ENCODE assay signal across 1 cellular context in genomic region chr2:42125887-42126594, GRCh38.
TF ChIP-seq lines count a peak whose summit lies in the region.

No MANE protein-coding gene starts in this region.

TF ChIP-seq in HepG2, 621 proteins besides CTCF, POLR2A, EP300 and RAD21 (continued from another document and continues in another):
- no peak for TF ChIP-seq THRA (CRISPR knock-in tag; IDR thresholded peaks at IDR 0.05; ENCODE audit: borderline replicate concordance)
- 0 out of 2 replicates have a peak, but pooled peaks have one; percentile 61 for TF ChIP-seq ZNF839 (CRISPR knock-in tag; IDR thresholded peaks at IDR 0.05; ENCODE audit: borderline replicate concordance)
- TF ChIP-seq, protein P1, sequence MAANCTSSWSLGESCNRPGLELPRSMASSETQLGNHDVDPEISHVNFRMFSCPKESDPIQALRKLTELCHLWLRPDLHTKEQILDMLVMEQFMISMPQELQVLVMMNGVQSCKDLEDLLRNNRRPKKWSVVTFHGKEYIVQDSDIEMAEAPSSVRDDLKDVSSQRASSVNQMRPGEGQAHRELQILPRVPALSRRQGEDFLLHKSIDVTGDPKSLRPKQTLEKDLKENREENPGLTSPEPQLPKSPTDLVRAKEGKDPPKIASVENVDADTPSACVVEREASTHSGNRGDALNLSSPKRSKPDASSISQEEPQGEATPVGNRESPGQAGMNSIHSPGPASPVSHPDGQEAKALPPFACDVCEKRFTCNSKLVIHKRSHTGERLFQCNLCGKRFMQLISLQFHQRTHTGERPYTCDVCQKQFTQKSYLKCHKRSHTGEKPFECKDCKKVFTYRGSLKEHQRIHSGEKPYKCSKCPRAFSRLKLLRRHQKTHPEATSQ (CRISPR knock-in tag; IDR thresholded peaks at IDR 0.05; ENCODE audit: borderline replicate concordance) = no peak
- TF ChIP-seq BCL3 (CRISPR knock-in tag; IDR thresholded peaks at IDR 0.05) = 0 out of 2 replicates have a peak, but pooled peaks have one; percentile 35
- 0 out of 2 replicates have a peak, but pooled peaks have one; percentile 9 for TF ChIP-seq ETV5 (CRISPR knock-in tag; IDR thresholded peaks at IDR 0.05; ENCODE audit: borderline replicate concordance)
- TF ChIP-seq POLR2AphosphoS2 (IDR thresholded peaks at IDR 0.05; ENCODE audit: low read depth, low read length) = no peak
- TF ChIP-seq HOXA5 (CRISPR knock-in tag; IDR thresholded peaks at IDR 0.05) = no peak; the same call in 1 of the 2 replicates
- TF ChIP-seq SRSF1 (optimal IDR thresholded peaks at IDR 0.05; ENCODE audit: low read depth, low read length) = no peak
- TF ChIP-seq, protein P2, sequence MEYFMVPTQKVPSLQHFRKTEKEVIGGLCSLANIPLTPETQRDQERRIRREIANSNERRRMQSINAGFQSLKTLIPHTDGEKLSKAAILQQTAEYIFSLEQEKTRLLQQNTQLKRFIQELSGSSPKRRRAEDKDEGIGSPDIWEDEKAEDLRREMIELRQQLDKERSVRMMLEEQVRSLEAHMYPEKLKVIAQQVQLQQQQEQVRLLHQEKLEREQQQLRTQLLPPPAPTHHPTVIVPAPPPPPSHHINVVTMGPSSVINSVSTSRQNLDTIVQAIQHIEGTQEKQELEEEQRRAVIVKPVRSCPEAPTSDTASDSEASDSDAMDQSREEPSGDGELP (IDR thresholded peaks at IDR 0.05; ENCODE audit: borderline replicate concordance, low read depth) = 0 out of 2 replicates have a peak, but pooled peaks have one; percentile 8
- TF ChIP-seq ZNF451 (CRISPR knock-in tag; IDR thresholded peaks at IDR 0.05) = no peak
- TF ChIP-seq, protein P3, sequence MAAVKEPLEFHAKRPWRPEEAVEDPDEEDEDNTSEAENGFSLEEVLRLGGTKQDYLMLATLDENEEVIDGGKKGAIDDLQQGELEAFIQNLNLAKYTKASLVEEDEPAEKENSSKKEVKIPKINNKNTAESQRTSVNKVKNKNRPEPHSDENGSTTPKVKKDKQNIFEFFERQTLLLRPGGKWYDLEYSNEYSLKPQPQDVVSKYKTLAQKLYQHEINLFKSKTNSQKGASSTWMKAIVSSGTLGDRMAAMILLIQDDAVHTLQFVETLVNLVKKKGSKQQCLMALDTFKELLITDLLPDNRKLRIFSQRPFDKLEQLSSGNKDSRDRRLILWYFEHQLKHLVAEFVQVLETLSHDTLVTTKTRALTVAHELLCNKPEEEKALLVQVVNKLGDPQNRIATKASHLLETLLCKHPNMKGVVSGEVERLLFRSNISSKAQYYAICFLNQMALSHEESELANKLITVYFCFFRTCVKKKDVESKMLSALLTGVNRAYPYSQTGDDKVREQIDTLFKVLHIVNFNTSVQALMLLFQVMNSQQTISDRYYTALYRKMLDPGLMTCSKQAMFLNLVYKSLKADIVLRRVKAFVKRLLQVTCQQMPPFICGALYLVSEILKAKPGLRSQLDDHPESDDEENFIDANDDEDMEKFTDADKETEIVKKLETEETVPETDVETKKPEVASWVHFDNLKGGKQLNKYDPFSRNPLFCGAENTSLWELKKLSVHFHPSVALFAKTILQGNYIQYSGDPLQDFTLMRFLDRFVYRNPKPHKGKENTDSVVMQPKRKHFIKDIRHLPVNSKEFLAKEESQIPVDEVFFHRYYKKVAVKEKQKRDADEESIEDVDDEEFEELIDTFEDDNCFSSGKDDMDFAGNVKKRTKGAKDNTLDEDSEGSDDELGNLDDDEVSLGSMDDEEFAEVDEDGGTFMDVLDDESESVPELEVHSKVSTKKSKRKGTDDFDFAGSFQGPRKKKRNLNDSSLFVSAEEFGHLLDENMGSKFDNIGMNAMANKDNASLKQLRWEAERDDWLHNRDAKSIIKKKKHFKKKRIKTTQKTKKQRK (IDR thresholded peaks at IDR 0.05; ENCODE audit: low read length) = no peak
- TF ChIP-seq ZBTB1 (CRISPR knock-in tag; IDR thresholded peaks at IDR 0.05; ENCODE audit: borderline replicate concordance) = no peak
- no peak for TF ChIP-seq ZNF746 (CRISPR knock-in tag; IDR thresholded peaks at IDR 0.05)
- TF ChIP-seq SP4 (CRISPR knock-in tag; IDR thresholded peaks at IDR 0.05) = 0 out of 2 replicates have a peak, but pooled peaks have one; percentile 36
- no peak for TF ChIP-seq ZNF101 (CRISPR knock-in tag; IDR thresholded peaks at IDR 0.05; ENCODE audit: borderline replicate concordance, low read depth)
- TF ChIP-seq MYPOP (CRISPR knock-in tag; IDR thresholded peaks at IDR 0.05) = no peak
- TF ChIP-seq ZSCAN29 (CRISPR knock-in tag; conservative IDR thresholded peaks at IDR 0.05) = no peak
- no peak for TF ChIP-seq GATA4 (IDR thresholded peaks at IDR 0.05; ENCODE audit: borderline replicate concordance, low read depth)
- no peak for TF ChIP-seq SAP130 (CRISPR knock-in tag; IDR thresholded peaks at IDR 0.05; ENCODE audit: low read depth)
- no peak for TF ChIP-seq ZNF12 (CRISPR knock-in tag; IDR thresholded peaks at IDR 0.05)
- TF ChIP-seq ZFP90 (CRISPR knock-in tag; IDR thresholded peaks at IDR 0.05; ENCODE audit: borderline replicate concordance) = no peak
- 0 out of 2 replicates have a peak, but pooled peaks have one; percentile 4 for TF ChIP-seq NCOA2 (CRISPR knock-in tag; IDR thresholded peaks at IDR 0.05)
- TF ChIP-seq, protein P4, sequence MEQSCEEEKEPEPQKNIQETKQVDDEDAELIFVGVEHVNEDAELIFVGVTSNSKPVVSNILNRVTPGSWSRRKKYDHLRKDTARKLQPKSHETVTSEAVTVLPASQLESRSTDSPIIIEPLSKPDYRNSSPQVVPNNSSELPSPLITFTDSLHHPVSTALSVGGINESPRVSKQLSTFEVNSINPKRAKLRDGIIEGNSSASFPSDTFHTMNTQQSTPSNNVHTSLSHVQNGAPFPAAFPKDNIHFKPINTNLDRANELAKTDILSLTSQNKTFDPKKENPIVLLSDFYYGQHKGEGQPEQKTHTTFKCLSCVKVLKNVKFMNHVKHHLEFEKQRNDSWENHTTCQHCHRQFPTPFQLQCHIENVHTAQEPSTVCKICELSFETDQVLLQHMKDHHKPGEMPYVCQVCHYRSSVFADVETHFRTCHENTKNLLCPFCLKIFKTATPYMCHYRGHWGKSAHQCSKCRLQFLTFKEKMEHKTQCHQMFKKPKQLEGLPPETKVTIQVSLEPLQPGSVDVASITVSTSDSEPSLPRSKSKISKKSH (CRISPR knock-in tag; IDR thresholded peaks at IDR 0.05; ENCODE audit: borderline replicate concordance) = no peak
- TF ChIP-seq STAT5B (CRISPR knock-in tag; IDR thresholded peaks at IDR 0.05) = 0 out of 2 replicates have a peak, but pooled peaks have one; percentile 7
- TF ChIP-seq ZNF484 (CRISPR knock-in tag; IDR thresholded peaks at IDR 0.05; ENCODE audit: borderline replicate concordance, low read depth) = no peak
- TF ChIP-seq RFX5 (IDR thresholded peaks at IDR 0.05; ENCODE audit: low read depth, low read length) = no peak
- TF ChIP-seq, protein P5, sequence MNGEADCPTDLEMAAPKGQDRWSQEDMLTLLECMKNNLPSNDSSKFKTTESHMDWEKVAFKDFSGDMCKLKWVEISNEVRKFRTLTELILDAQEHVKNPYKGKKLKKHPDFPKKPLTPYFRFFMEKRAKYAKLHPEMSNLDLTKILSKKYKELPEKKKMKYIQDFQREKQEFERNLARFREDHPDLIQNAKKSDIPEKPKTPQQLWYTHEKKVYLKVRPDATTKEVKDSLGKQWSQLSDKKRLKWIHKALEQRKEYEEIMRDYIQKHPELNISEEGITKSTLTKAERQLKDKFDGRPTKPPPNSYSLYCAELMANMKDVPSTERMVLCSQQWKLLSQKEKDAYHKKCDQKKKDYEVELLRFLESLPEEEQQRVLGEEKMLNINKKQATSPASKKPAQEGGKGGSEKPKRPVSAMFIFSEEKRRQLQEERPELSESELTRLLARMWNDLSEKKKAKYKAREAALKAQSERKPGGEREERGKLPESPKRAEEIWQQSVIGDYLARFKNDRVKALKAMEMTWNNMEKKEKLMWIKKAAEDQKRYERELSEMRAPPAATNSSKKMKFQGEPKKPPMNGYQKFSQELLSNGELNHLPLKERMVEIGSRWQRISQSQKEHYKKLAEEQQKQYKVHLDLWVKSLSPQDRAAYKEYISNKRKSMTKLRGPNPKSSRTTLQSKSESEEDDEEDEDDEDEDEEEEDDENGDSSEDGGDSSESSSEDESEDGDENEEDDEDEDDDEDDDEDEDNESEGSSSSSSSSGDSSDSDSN (CRISPR knock-in tag; IDR thresholded peaks at IDR 0.05) = peak; percentile 41; the same call in 1 of the 2 replicates
- no peak for TF ChIP-seq CENPX (CRISPR knock-in tag; IDR thresholded peaks at IDR 0.05)
- TF ChIP-seq PAWR (CRISPR knock-in tag; IDR thresholded peaks at IDR 0.05; ENCODE audit: borderline replicate concordance) = no peak
- no peak for TF ChIP-seq FOXP4 (CRISPR knock-in tag; IDR thresholded peaks at IDR 0.05)
- no peak for TF ChIP-seq CBX1 (IDR thresholded peaks at IDR 0.05; ENCODE audit: low read depth)
- TF ChIP-seq BRCA1 (CRISPR knock-in tag; IDR thresholded peaks at IDR 0.05) = no peak
- TF ChIP-seq U2AF1 (optimal IDR thresholded peaks at IDR 0.05; ENCODE audit: low read depth, low read length) = no peak
- TF ChIP-seq, protein P6, sequence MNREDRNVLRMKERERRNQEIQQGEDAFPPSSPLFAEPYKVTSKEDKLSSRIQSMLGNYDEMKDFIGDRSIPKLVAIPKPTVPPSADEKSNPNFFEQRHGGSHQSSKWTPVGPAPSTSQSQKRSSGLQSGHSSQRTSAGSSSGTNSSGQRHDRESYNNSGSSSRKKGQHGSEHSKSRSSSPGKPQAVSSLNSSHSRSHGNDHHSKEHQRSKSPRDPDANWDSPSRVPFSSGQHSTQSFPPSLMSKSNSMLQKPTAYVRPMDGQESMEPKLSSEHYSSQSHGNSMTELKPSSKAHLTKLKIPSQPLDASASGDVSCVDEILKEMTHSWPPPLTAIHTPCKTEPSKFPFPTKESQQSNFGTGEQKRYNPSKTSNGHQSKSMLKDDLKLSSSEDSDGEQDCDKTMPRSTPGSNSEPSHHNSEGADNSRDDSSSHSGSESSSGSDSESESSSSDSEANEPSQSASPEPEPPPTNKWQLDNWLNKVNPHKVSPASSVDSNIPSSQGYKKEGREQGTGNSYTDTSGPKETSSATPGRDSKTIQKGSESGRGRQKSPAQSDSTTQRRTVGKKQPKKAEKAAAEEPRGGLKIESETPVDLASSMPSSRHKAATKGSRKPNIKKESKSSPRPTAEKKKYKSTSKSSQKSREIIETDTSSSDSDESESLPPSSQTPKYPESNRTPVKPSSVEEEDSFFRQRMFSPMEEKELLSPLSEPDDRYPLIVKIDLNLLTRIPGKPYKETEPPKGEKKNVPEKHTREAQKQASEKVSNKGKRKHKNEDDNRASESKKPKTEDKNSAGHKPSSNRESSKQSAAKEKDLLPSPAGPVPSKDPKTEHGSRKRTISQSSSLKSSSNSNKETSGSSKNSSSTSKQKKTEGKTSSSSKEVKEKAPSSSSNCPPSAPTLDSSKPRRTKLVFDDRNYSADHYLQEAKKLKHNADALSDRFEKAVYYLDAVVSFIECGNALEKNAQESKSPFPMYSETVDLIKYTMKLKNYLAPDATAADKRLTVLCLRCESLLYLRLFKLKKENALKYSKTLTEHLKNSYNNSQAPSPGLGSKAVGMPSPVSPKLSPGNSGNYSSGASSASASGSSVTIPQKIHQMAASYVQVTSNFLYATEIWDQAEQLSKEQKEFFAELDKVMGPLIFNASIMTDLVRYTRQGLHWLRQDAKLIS (CRISPR knock-in tag; IDR thresholded peaks at IDR 0.05) = no peak
- no peak for TF ChIP-seq MIER3 (CRISPR knock-in tag; IDR thresholded peaks at IDR 0.05; ENCODE audit: borderline replicate concordance)
- TF ChIP-seq ZNF143 (CRISPR knock-in tag; IDR thresholded peaks at IDR 0.05) = no peak
- TF ChIP-seq JDP2 (CRISPR knock-in tag; IDR thresholded peaks at IDR 0.05; ENCODE audit: borderline replicate concordance) = no peak
